In the genomic region with DNA sequence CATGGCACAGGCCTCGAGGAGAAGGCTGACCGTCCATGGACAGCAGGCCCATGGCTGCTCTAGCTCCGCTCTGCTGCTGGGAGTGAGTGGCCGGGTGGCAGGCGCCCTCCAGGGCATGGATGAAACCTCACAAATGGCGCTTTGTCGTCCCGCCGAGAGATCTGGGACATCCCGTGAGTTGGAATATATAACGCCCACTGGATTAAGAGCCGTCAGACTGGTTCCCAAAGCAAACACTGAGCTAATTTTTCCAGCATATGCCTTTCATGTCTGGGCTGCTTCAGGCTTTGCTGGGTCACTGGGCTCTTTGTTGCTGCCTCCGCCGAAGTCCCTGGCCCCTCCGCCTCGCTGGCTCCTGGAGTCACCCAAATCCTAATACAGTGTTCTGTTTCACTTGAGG, we compare ENCODE assay signal across 25 cellular contexts.
DNase-seq lines count a peak whose midpoint lies in the region; FAIRE-seq lines count a peak whose summit lies in the region.
"Had no signal": no experiment of that assay in that cellular context is flagged by ENCODE, and none has a peak within 500 bp of the region (broad histone marks: within the 10 kb centered on the region; RNA-seq: fewer than 3 reads in every experiment).

No MANE protein-coding gene starts in this region.

- H3K4me3 Mint-ChIP-seq in activated CD4-positive, alpha-beta T cell treated with anti-CD3 and anti-CD28 coated beads, Interleukin-2, amount 10 ng/mL, durations not matched to agents 7 days and 5 days = no peak overlapping the region
- H3K4me3 Mint-ChIP-seq: CD8-positive, alpha-beta memory T cell had no signal

- no peak overlapping the region for H3K27ac ChIP-seq in small intestine (ENCODE audit: low read depth in 1 of 2, low read length in 1 of 2)
- H3K27ac ChIP-seq: 22Rv1, BLaER1, GM23248, HL-60, Peyer's patch, SK-N-MC had no signal

- no peaks in the 10 kb centered on the region for H3K27me3 ChIP-seq in small intestine (ENCODE audit: control insufficient read depth in 2 of 2, insufficient read depth in 2 of 2, low read length in 2 of 2)
- H3K27me3 ChIP-seq: BLaER1, Peyer's patch had no signal

- WGBS in small intestine, 3 donors = 22 to 74% (median 38%) methylated on average over 16 of the region's 16 CpGs

- no peaks in the 10 kb centered on the region for H3K4me1 Mint-ChIP-seq in activated CD4-positive, alpha-beta T cell treated with anti-CD3 and anti-CD28 coated beads, Interleukin-2, amount 10 ng/mL, durations not matched to agents 7 days and 5 days
- H3K4me1 Mint-ChIP-seq: CD8-positive, alpha-beta memory T cell had no signal

- CTCF ChIA-PET in activated CD4-positive, alpha-beta T cell treated with anti-CD3 and anti-CD28 coated beads, Interleukin-2, amount 10 ng/mL, durations not matched to agents 7 days and 5 days (lab: Charles Lee) = no interaction called here

- no peaks in the 10 kb centered on the region for H3K4me1 ChIP-seq in small intestine (ENCODE audit: control insufficient read depth in 2 of 2, insufficient read depth in 1 of 2, low read depth in 1 of 2, low read length in 1 of 2)
- H3K4me1 ChIP-seq: BLaER1, Peyer's patch had no signal

- no peaks in the 10 kb centered on the region for H3K36me3 Mint-ChIP-seq in activated CD4-positive, alpha-beta T cell treated with anti-CD3 and anti-CD28 coated beads, Interleukin-2, amount 10 ng/mL, durations not matched to agents 7 days and 5 days (ENCODE audit: low read depth)
- H3K36me3 Mint-ChIP-seq: CD8-positive, alpha-beta memory T cell had no signal

- no peaks in the 10 kb centered on the region for H3K36me3 ChIP-seq in small intestine (ENCODE audit: control insufficient read depth in 2 of 2, insufficient read depth in 2 of 2, low read length in 2 of 2)
- H3K36me3 ChIP-seq: BLaER1, Peyer's patch had no signal

- H3K4me3 ChIP-seq in small intestine (ENCODE audit: low read depth in 1 of 2, low read length in 2 of 2) = no peak overlapping the region
- H3K4me3 ChIP-seq: BLaER1, GM23248, Peyer's patch, SK-N-MC had no signal

- FAIRE-seq in small intestine (lab: Jason Lieb, UNC) = no peak
- FAIRE-seq: D721Med had no signal

- H3K9me3 Mint-ChIP-seq in activated CD4-positive, alpha-beta T cell treated with anti-CD3 and anti-CD28 coated beads, Interleukin-2, amount 10 ng/mL, durations not matched to agents 7 days and 5 days = peaks cover 3% of the 10 kb centered on the region

- no peak overlapping the region for H3K27ac Mint-ChIP-seq in activated CD4-positive, alpha-beta T cell treated with anti-CD3 and anti-CD28 coated beads, Interleukin-2, amount 10 ng/mL, durations not matched to agents 7 days and 5 days
- H3K27ac Mint-ChIP-seq: CD8-positive, alpha-beta memory T cell had no signal

- POLR2A ChIA-PET in activated CD4-positive, alpha-beta T cell treated with anti-CD3 and anti-CD28 coated beads, Interleukin-2, amount 10 ng/mL, durations not matched to agents 7 days and 5 days (lab: Charles Lee) = no interaction called here

- peak; percentile 32 for DNase-seq in DMS53 (lab: John Stamatoyannopoulos, UW)
- DNase-seq in DMS53 treated with DMSO at 0.1 percent for 48 hours (lab: John Stamatoyannopoulos, UW; ENCODE audit: unreplicated experiment) = no peak
- DNase-seq in RPMI7951 (ENCODE audit: low read depth) = peak; percentile 45
- DNase-seq in left kidney (ENCODE audit: low read depth, low spot score) = peak; percentile 75
- peak; percentile 10 for DNase-seq in small intestine
- DNase-seq in activated CD4-positive, alpha-beta T cell treated with anti-CD3 and anti-CD28 coated beads, Interleukin-2, amount 10 ng/mL, durations not matched to agents 7 days and 5 days = no peak
- DNase-seq in MV-4-11 (lab: John Stamatoyannopoulos, UW) = no peak
- DNase-seq in activated CD4-positive, CD25-positive, alpha-beta regulatory T cell treated with anti-CD3 and anti-CD28 coated beads, Interleukin-2, amount 50 U/mL, for 72 hours = no peak
- DNase-seq: ACHN; CD8-positive, alpha-beta memory T cell; DMS79; GM23248; HCEC 1CT; KG1; NCI-H1694; NCI-H2081; NCI-H2171 treated with DMSO at 0.1 percent for 48 hours; NCI-H524 treated with DMSO at 0.1 percent for 48 hours; NCI-H82; Peyer's patch had no signal

- no peaks in the 10 kb centered on the region for H3K27me3 Mint-ChIP-seq in activated CD4-positive, alpha-beta T cell treated with anti-CD3 and anti-CD28 coated beads, Interleukin-2, amount 10 ng/mL, durations not matched to agents 7 days and 5 days

- H3K9me3 ChIP-seq in small intestine (ENCODE audit: control insufficient read depth, low read depth) = no peaks in the 10 kb centered on the region
- H3K9me3 ChIP-seq: BLaER1, Peyer's patch had no signal

Comparison
In these comparisons a context has a peak if more than half of its experiments do, and no peak if none do; other contexts are left out.
1. DNase-seq: peak in DMS53 (single experiment), RPMI7951 (single experiment), left kidney (single experiment) and small intestine (single experiment); none in DMS53 treated with DMSO at 0.1 percent for 48 hours (single experiment), activated CD4-positive, alpha-beta T cell treated with anti-CD3 and anti-CD28 coated beads, Interleukin-2, amount 10 ng/mL, durations not matched to agents 7 days and 5 days (single experiment), MV-4-11 (single experiment) and activated CD4-positive, CD25-positive, alpha-beta regulatory T cell treated with anti-CD3 and anti-CD28 coated beads, Interleukin-2, amount 50 U/mL, for 72 hours (single experiment).